In genomic region chr7:2542924-2543871, GRCh38 we compare ENCODE assay signal across 23 cellular contexts. TPM values are rescaled to one million over a fixed set of nuclear protein-coding genes. Genes with fewer than 3 reads are reported as not detected.
A peak's percentile ranks its signal among the peaks of the same experiment; 100 is the strongest.
DNase-seq lines count a peak whose midpoint lies in the region; ATAC-seq and TF ChIP-seq lines count a peak whose summit lies in the region.
"Had no signal": no experiment of that assay in that cellular context is flagged by ENCODE, and none has a peak within 500 bp of the region (broad histone marks: within the 10 kb centered on the region; RNA-seq: fewer than 3 reads in every experiment).

No MANE protein-coding gene starts in this region.

- H3K36me3 ChIP-seq in left lung = peaks cover 0 to 100% of the 10 kb centered on the region in 2 donors
- peaks cover 0 to 100% (median 85%) of the 10 kb centered on the region in 6 donors for H3K36me3 ChIP-seq in spleen
- peaks cover 44% of the 10 kb centered on the region for H3K36me3 ChIP-seq in brain microvascular endothelial cell (replicated peaks)

- CTCF ChIA-PET in activated CD8-positive, alpha-beta T cell treated with anti-CD3 and anti-CD28 coated beads, Interleukin-2, amount 10 ng/mL, durations not matched to agents 7 days and 5 days (lab: Charles Lee) = no interaction called here
- CTCF ChIA-PET in activated CD8-positive, alpha-beta T cell treated with anti-CD3 and anti-CD28 coated beads for 36 hours (lab: Charles Lee) = no interaction called here

- no peaks in the 10 kb centered on the region for H3K27me3 ChIP-seq in left lung
- H3K27me3 ChIP-seq in spleen (replicated peaks in 1 of 7) = no peaks in the 10 kb centered on the region
- no peaks in the 10 kb centered on the region for H3K27me3 ChIP-seq in brain microvascular endothelial cell (replicated peaks)

- DNase-seq in activated CD8-positive, alpha-beta T cell treated with anti-CD3 and anti-CD28 coated beads, Interleukin-2, amount 10 ng/mL, durations not matched to agents 7 days and 5 days = no peak
- DNase-seq in activated CD8-positive, alpha-beta T cell treated with anti-CD3 and anti-CD28 coated beads for 36 hours = no peak
- DNase-seq in T-helper 17 cell (no peak), left lung (peak; percentile 29 to 78), spleen (peak; percentile 80), brain microvascular endothelial cell (no peak)
- DNase-seq: 8988T; activated naive CD4-positive, alpha-beta T cell treated with anti-CD3 and anti-CD28 coated beads, Interleukin-2, amount 50 U/mL, for 16 hours; C1 segment of cervical spinal cord; DMS 273 treated with DMSO at 0.1 percent for 48 hours; foreskin fibroblast; GM23248; left cardiac atrium; NCI-H1417; NCI-H2171 treated with DMSO at 0.1 percent for 48 hours; NCI-H774; SIG-M5; stimulated activated CD4-positive, alpha-beta T cell treated with anti-CD3 and anti-CD28 coated beads, Interleukin-2, amount 100 ng/mL, for 24 hours; trophoblast cell had no signal

- H3K36me3 Mint-ChIP-seq in activated CD8-positive, alpha-beta T cell treated with anti-CD3 and anti-CD28 coated beads, Interleukin-2, amount 10 ng/mL, durations not matched to agents 7 days and 5 days (ENCODE audit: low read depth) = peaks cover 34% of the 10 kb centered on the region
- peaks cover 18% of the 10 kb centered on the region for H3K36me3 Mint-ChIP-seq in activated CD8-positive, alpha-beta T cell treated with anti-CD3 and anti-CD28 coated beads for 36 hours (ENCODE audit: low read depth)
- H3K36me3 Mint-ChIP-seq in T-helper 17 cell (ENCODE audit: low read depth) = no peaks in the 10 kb centered on the region

- ATAC-seq in activated CD8-positive, alpha-beta T cell treated with anti-CD3 and anti-CD28 coated beads, Interleukin-2, amount 10 ng/mL, durations not matched to agents 7 days and 5 days = no peak
- ATAC-seq in activated CD8-positive, alpha-beta T cell treated with anti-CD3 and anti-CD28 coated beads for 36 hours = no peak
- ATAC-seq in T-helper 17 cell (no peak), left lung (no peak), GM18907 (IDR thresholded peaks at IDR 0.05; ENCODE audit: unreplicated experiment) (no peak), HG02852 (IDR thresholded peaks at IDR 0.05; ENCODE audit: unreplicated experiment) (no peak)
- ATAC-seq: left cardiac atrium had no signal

- 73 to 89% (median 85%) methylated on average over 32 to 52 of the region's 52 CpGs for WGBS in spleen, 5 donors

- no peaks in the 10 kb centered on the region for H3K4me1 Mint-ChIP-seq in activated CD8-positive, alpha-beta T cell treated with anti-CD3 and anti-CD28 coated beads, Interleukin-2, amount 10 ng/mL, durations not matched to agents 7 days and 5 days (ENCODE audit: low read depth)
- H3K4me1 Mint-ChIP-seq in activated CD8-positive, alpha-beta T cell treated with anti-CD3 and anti-CD28 coated beads for 36 hours (ENCODE audit: low read depth) = no peaks in the 10 kb centered on the region
- peaks cover 2% of the 10 kb centered on the region for H3K4me1 Mint-ChIP-seq in T-helper 17 cell

- H3K4me1 ChIP-seq in left lung = no peaks in the 10 kb centered on the region
- H3K4me1 ChIP-seq in spleen = peaks cover 0 to 20% (median 10%) of the 10 kb centered on the region in 6 donors

- H3K4me3 Mint-ChIP-seq in activated CD8-positive, alpha-beta T cell treated with anti-CD3 and anti-CD28 coated beads, Interleukin-2, amount 10 ng/mL, durations not matched to agents 7 days and 5 days = no peak overlapping the region
- no peak overlapping the region for H3K4me3 Mint-ChIP-seq in activated CD8-positive, alpha-beta T cell treated with anti-CD3 and anti-CD28 coated beads for 36 hours
- peak overlapping the region; percentile 43 for H3K4me3 Mint-ChIP-seq in T-helper 17 cell
- H3K4me3 Mint-ChIP-seq: stimulated activated naive CD8-positive, alpha-beta T cell treated with anti-CD3 and anti-CD28 coated beads, Interleukin-15, Interleukin-2, amounts not matched to agents 100 ng/mL and 50 ng/mL, for 24 hours had no signal

- no peak overlapping the region for H3K27ac ChIP-seq in left lung
- peak overlapping the region in 2 of 8 donors; percentile 16 to 43 for H3K27ac ChIP-seq in spleen
- H3K27ac ChIP-seq in brain microvascular endothelial cell = no peak overlapping the region
- H3K27ac ChIP-seq: GM23248, VCaP had no signal

- H3K9me3 ChIP-seq in T-helper 17 cell (ENCODE audit: control insufficient read depth, low read length, poor library complexity, severe bottlenecking) (no peaks in the 10 kb centered on the region), left lung (no peaks in the 10 kb centered on the region), spleen (no peaks in the 10 kb centered on the region)

- no peak for TF ChIP-seq POLR2A in spleen (IDR thresholded peaks at IDR 0.05)

- POLR2A ChIA-PET in activated CD8-positive, alpha-beta T cell treated with anti-CD3 and anti-CD28 coated beads, Interleukin-2, amount 10 ng/mL, durations not matched to agents 7 days and 5 days (lab: Charles Lee) = interaction anchor here (1.0 kb wide), 1 partner anchor 12 kb away, joined by 3 read pairs; the partner anchor contains the start of gene BRAT1
- POLR2A ChIA-PET in activated CD8-positive, alpha-beta T cell treated with anti-CD3 and anti-CD28 coated beads for 36 hours (lab: Charles Lee) = interaction anchor here (0.9 to 1.9 kb wide), 2 partner anchors 13 to 14 kb away, joined by 3 to 6 read pairs; partner anchors contain the start of gene BRAT1

- intact Hi-C loops in activated CD8-positive, alpha-beta T cell treated with anti-CD3 and anti-CD28 coated beads for 36 hours (cut with micrococcal nuclease) = no loop called here
- intact Hi-C loops in left lung (cut with DNase I) (no loop called here), spleen (cut with DNase I; ENCODE audit: low total_unique reads) (no loop called here)

- no peak for TF ChIP-seq CTCF in activated CD8-positive, alpha-beta T cell treated with anti-CD3 and anti-CD28 coated beads for 36 hours (IDR thresholded peaks at IDR 0.05)
- TF ChIP-seq CTCF in left lung (IDR thresholded peaks at IDR 0.05) (no peak), spleen (IDR thresholded peaks at IDR 0.05 in 8 of 11, conservative IDR thresholded peaks at IDR 0.05 in 3 of 11) (no peak), brain microvascular endothelial cell (IDR thresholded peaks at IDR 0.05; ENCODE audit: low read depth, low read length, missing control alignments) (no peak)

- peak overlapping the region; percentile 25 for H3K27ac Mint-ChIP-seq in activated CD8-positive, alpha-beta T cell treated with anti-CD3 and anti-CD28 coated beads, Interleukin-2, amount 10 ng/mL, durations not matched to agents 7 days and 5 days
- H3K27ac Mint-ChIP-seq in activated CD8-positive, alpha-beta T cell treated with anti-CD3 and anti-CD28 coated beads for 36 hours = no peak overlapping the region
- H3K27ac Mint-ChIP-seq in T-helper 17 cell = peak overlapping the region; percentile 34
- H3K27ac Mint-ChIP-seq: stimulated activated naive CD8-positive, alpha-beta T cell treated with anti-CD3 and anti-CD28 coated beads, Interleukin-15, Interleukin-2, amounts not matched to agents 100 ng/mL and 50 ng/mL, for 24 hours had no signal

- no peaks in the 10 kb centered on the region for H3K27me3 Mint-ChIP-seq in activated CD8-positive, alpha-beta T cell treated with anti-CD3 and anti-CD28 coated beads, Interleukin-2, amount 10 ng/mL, durations not matched to agents 7 days and 5 days (ENCODE audit: low read depth)
- no peaks in the 10 kb centered on the region for H3K27me3 Mint-ChIP-seq in activated CD8-positive, alpha-beta T cell treated with anti-CD3 and anti-CD28 coated beads for 36 hours
- no peaks in the 10 kb centered on the region for H3K27me3 Mint-ChIP-seq in T-helper 17 cell
- H3K27me3 Mint-ChIP-seq: stimulated activated naive CD8-positive, alpha-beta T cell treated with anti-CD3 and anti-CD28 coated beads, Interleukin-15, Interleukin-2, amounts not matched to agents 100 ng/mL and 50 ng/mL, for 24 hours had no signal

- in situ Hi-C loops in brain microvascular endothelial cell (cut with HindIII; ENCODE audit: low pct_ligation_motif_present, low sequenced_read_pairs) = no loop called here

- H3K9me3 Mint-ChIP-seq in activated CD8-positive, alpha-beta T cell treated with anti-CD3 and anti-CD28 coated beads, Interleukin-2, amount 10 ng/mL, durations not matched to agents 7 days and 5 days (ENCODE audit: insufficient read depth) = no peaks in the 10 kb centered on the region
- H3K9me3 Mint-ChIP-seq in activated CD8-positive, alpha-beta T cell treated with anti-CD3 and anti-CD28 coated beads for 36 hours = no peaks in the 10 kb centered on the region
- H3K9me3 Mint-ChIP-seq: stimulated activated naive CD8-positive, alpha-beta T cell treated with anti-CD3 and anti-CD28 coated beads, Interleukin-15, Interleukin-2, amounts not matched to agents 100 ng/mL and 50 ng/mL, for 24 hours had no signal

- H3K4me3 ChIP-seq in left lung (no peak overlapping the region), spleen (no peak overlapping the region), brain microvascular endothelial cell (ENCODE audit: low read depth, low read length) (no peak overlapping the region)
- H3K4me3 ChIP-seq: GM23248 had no signal

RNA-seq across cellular contexts. Expression of gene BRAT1, which starts 12.1 kb away (rescaled TPM):
- total RNA-seq in activated CD8-positive, alpha-beta T cell treated with anti-CD3 and anti-CD28 coated beads, Interleukin-2, amount 10 ng/mL, durations not matched to agents 7 days and 5 days = 10 to 100 TPM; 39.4 to 40.7 TPM
- 10 to 100 TPM; 30.9 to 32.6 TPM for total RNA-seq in activated CD8-positive, alpha-beta T cell treated with anti-CD3 and anti-CD28 coated beads for 36 hours
- total RNA-seq in T-helper 17 cell (10 to 100 TPM; 19.5 to 20.5 TPM), left lung (10 to 100 TPM; 22.5 to 24.7 TPM), spleen (10 to 100 TPM; 25.3 to 37.3 (median 32.2) TPM)
- 10 to 100 TPM; 26.6 to 50.9 (median 48.9) TPM for polyA plus RNA-seq in spleen

RNA-seq across cellular contexts. Expression of gene IQCE, which starts 15.6 kb away (rescaled TPM):
- 10 to 100 TPM; 11.6 to 12.4 TPM for total RNA-seq in activated CD8-positive, alpha-beta T cell treated with anti-CD3 and anti-CD28 coated beads, Interleukin-2, amount 10 ng/mL, durations not matched to agents 7 days and 5 days
- total RNA-seq in activated CD8-positive, alpha-beta T cell treated with anti-CD3 and anti-CD28 coated beads for 36 hours = 1 to 10 TPM; 4.0 to 4.3 TPM
- total RNA-seq in T-helper 17 cell (1 to 10 TPM; 6.7 to 9.0 TPM), left lung (10 to 100 TPM; 19.0 to 19.3 TPM), spleen (10 to 100 TPM in 6 of 7 donors, 1 to 10 TPM in 1; 7.1 to 17.1 (median 13.2) TPM)
- 1 to 10 TPM; 1.2 to 4.4 (median 2.2) TPM for polyA plus RNA-seq in spleen

RNA-seq across cellular contexts. Expression of gene LFNG, which starts 23.6 kb away (rescaled TPM):
- 100 to 1,000 TPM; 134 to 136 TPM for total RNA-seq in activated CD8-positive, alpha-beta T cell treated with anti-CD3 and anti-CD28 coated beads, Interleukin-2, amount 10 ng/mL, durations not matched to agents 7 days and 5 days
- total RNA-seq in activated CD8-positive, alpha-beta T cell treated with anti-CD3 and anti-CD28 coated beads for 36 hours = 10 to 100 TPM; 50.6 TPM
- total RNA-seq in T-helper 17 cell = 100 to 1,000 TPM; 110 to 116 TPM
- total RNA-seq in left lung = 10 to 100 TPM; 38.0 to 59.2 TPM
- 10 to 100 TPM; 33.3 to 47.4 (median 42.3) TPM for total RNA-seq in spleen
- 10 to 100 TPM; 21.2 to 22.4 (median 21.6) TPM for polyA plus RNA-seq in spleen

Comparison
In these comparisons a context has a peak if more than half of its experiments do, and no peak if none do; other contexts are left out.
1. DNase-seq: peak in left lung (2 of 2) and spleen (single experiment); none in activated CD8-positive, alpha-beta T cell treated with anti-CD3 and anti-CD28 coated beads, Interleukin-2, amount 10 ng/mL, durations not matched to agents 7 days and 5 days (single experiment), activated CD8-positive, alpha-beta T cell treated with anti-CD3 and anti-CD28 coated beads for 36 hours (single experiment), T-helper 17 cell (0 of 3) and brain microvascular endothelial cell (single experiment).